Comparison of ENCODE assay signal across 11 cellular contexts in the genomic region with DNA sequence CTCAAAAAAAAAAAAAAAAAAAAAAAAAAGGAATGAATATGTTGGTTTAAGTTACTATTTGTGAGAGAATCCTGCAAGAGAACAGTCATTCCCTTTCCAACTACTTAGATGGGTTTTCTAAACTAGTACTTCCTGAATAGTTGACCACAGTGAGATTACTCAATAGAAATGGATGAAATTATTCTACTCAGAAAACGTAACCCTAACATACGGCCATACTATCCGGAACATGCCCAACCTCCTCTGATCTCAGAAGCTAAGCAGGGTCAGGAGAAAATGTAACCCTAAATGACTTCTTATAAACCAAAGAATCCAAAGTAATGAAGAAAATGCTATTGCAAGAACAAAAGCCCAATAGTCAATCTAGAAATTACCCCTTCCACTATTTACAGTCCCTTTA. TPM values are rescaled to one million over a fixed set of nuclear protein-coding genes. Genes with fewer than 3 reads are reported as not detected.
DNase-seq lines count a peak whose midpoint lies in the region; ATAC-seq, FAIRE-seq and TF ChIP-seq lines count a peak whose summit lies in the region.
"Had no signal": no experiment of that assay in that cellular context is flagged by ENCODE, and none has a peak within 500 bp of the region (broad histone marks: within the 10 kb centered on the region; RNA-seq: fewer than 3 reads in every experiment).

No MANE protein-coding gene starts in this region.

- H3K4me3 ChIP-seq in HepG2 (replicated peaks in 1 of 3; ENCODE audit: insufficient read depth in 1 of 3, low read depth in 2 of 3, low read length in 3 of 3): no peak overlapping the region
- no peak overlapping the region for H3K4me3 ChIP-seq in right lobe of liver
- no peak overlapping the region for H3K4me3 ChIP-seq in hepatocyte
- no peak overlapping the region for H3K4me3 ChIP-seq in Karpas-422 (ENCODE audit: low read length)

- intact Hi-C loops in HepG2 (cut with micrococcal nuclease; ENCODE audit: unreplicated experiment) (no loop called here), right lobe of liver (cut with DNase I) (no loop called here)

- H2AFZ ChIP-seq in HepG2 (ENCODE audit: low read length) (no peak overlapping the region), hepatocyte (no peak overlapping the region), Karpas-422 (ENCODE audit: low read length) (no peak overlapping the region)

- POLR2A ChIA-PET in HepG2 (lab: Yijun Ruan, JAX): no interaction called here
- POLR2A ChIA-PET in activated CD4-positive, alpha-beta memory T cell treated with anti-CD3 and anti-CD28 coated beads, Interleukin-2, amount 10 ng/mL, durations not matched to agents 7 days and 5 days (lab: Charles Lee): interaction anchor here (1.1 to 2.9 kb wide), 2 partner anchors 12 to 38 kb away, joined by 3 to 10 read pairs; a partner anchor contains a TSS

- no peak for ATAC-seq in HepG2
- ATAC-seq in right lobe of liver: no peak
- no peak for ATAC-seq in HG02759 (IDR thresholded peaks at IDR 0.05; ENCODE audit: unreplicated experiment)

- CTCF ChIA-PET in HepG2 (lab: Yijun Ruan, JAX; ENCODE audit: low intra/inter-chr PET ratio, low total read pairs): no interaction called here
- CTCF ChIA-PET in activated CD4-positive, alpha-beta memory T cell treated with anti-CD3 and anti-CD28 coated beads, Interleukin-2, amount 10 ng/mL, durations not matched to agents 7 days and 5 days (lab: Charles Lee): interaction anchor here (1.2 to 1.7 kb wide), 3 partner anchors 9 to 137 kb away, joined by 3 to 4 read pairs (median 4); no protein-coding TSS in a partner anchor

- peaks cover 51% of the 10 kb centered on the region for H3K4me1 Mint-ChIP-seq in activated CD4-positive, alpha-beta memory T cell treated with anti-CD3 and anti-CD28 coated beads, Interleukin-2, amount 10 ng/mL, durations not matched to agents 7 days and 5 days

- H3K27me3 ChIP-seq in HepG2 (ENCODE audit: control insufficient read depth in 1 of 2, insufficient read depth in 2 of 2, low read length in 2 of 2) (no peaks in the 10 kb centered on the region; a peak in 2 of 5 replicates), right lobe of liver (no peaks in the 10 kb centered on the region), hepatocyte (no peaks in the 10 kb centered on the region), Karpas-422 (ENCODE audit: low read length) (no peaks in the 10 kb centered on the region)

- peak overlapping the region; percentile 87 for H3K27ac Mint-ChIP-seq in activated CD4-positive, alpha-beta memory T cell treated with anti-CD3 and anti-CD28 coated beads, Interleukin-2, amount 10 ng/mL, durations not matched to agents 7 days and 5 days

- no peak overlapping the region for H3K27ac ChIP-seq in HepG2 (ENCODE audit: extremely low read length, insufficient read depth, low read length)
- no peak overlapping the region for H3K27ac ChIP-seq in right lobe of liver
- H3K27ac ChIP-seq in hepatocyte: no peak overlapping the region
- no peak overlapping the region for H3K27ac ChIP-seq in Karpas-422 (ENCODE audit: low read length)

- TF ChIP-seq CTCF in HepG2 (CRISPR knock-in tag; IDR thresholded peaks at IDR 0.05) (no peak), right lobe of liver (IDR thresholded peaks at IDR 0.05) (no peak), hepatocyte (IDR thresholded peaks at IDR 0.05; ENCODE audit: poor library complexity) (no peak)

- H3K36me3 ChIP-seq in HepG2 (replicated peaks in 1 of 2; ENCODE audit: control insufficient read depth in 1 of 2, insufficient read depth in 2 of 2, low read length in 2 of 2) (peaks cover 9 to 47% of the 10 kb centered on the region in 2 experiments; a peak in 3 of 5 replicates), right lobe of liver (peaks cover 0 to 50% (median 16%) of the 10 kb centered on the region in 4 donors), hepatocyte (replicated peaks; ENCODE audit: insufficient read depth, low read depth) (no peaks in the 10 kb centered on the region), Karpas-422 (ENCODE audit: insufficient read depth, low read length) (peaks cover 55% of the 10 kb centered on the region)

- DNase-seq in HepG2 (ENCODE audit: low spot score) (no peak), right lobe of liver (no peak), hepatocyte (ENCODE audit: low spot score) (no peak), ACHN (no peak), Karpas-422 (no peak), NCI-H2081 treated with DMSO at 0.1 percent for 48 hours (lab: John Stamatoyannopoulos, UW) (no peak)
- DNase-seq in activated CD4-positive, alpha-beta memory T cell treated with anti-CD3 and anti-CD28 coated beads, Interleukin-2, amount 10 ng/mL, durations not matched to agents 7 days and 5 days: no peak
- DNase-seq: NCI-H1105; stimulated activated CD4-positive, alpha-beta T cell treated with anti-CD3 and anti-CD28 coated beads, Interleukin-12 subunit alpha, Interleukin-12 subunit beta, amount 100 ng/mL, for 4 hours had no signal

- in situ Hi-C loops in HepG2 (cut with HindIII; ENCODE audit: extremely low pct_ligation_motif_present, low pct_unique_long_range_greater_than_20kb): no loop called here
- in situ Hi-C loops in ACHN (cut with HindIII; ENCODE audit: low pct_ligation_motif_present, low pct_unique_long_range_greater_than_20kb, low sequenced_read_pairs): no loop called here

- WGBS in HepG2 (ENCODE audit: low lambda C conversion rate): 89% methylated on average over 3 of the region's 3 CpGs
- WGBS in right lobe of liver (ENCODE audit: insufficient coverage, low coverage, low lambda C conversion rate, missing lambda C conversion rate): 58% methylated on average over 3 of the region's 3 CpGs
- WGBS in hepatocyte (ENCODE audit: low lambda C conversion rate, missing lambda C conversion rate): 95% methylated on average over 3 of the region's 3 CpGs

- FAIRE-seq in HepG2 (lab: Jason Lieb, UNC): no peak
- FAIRE-seq: endometrium had no signal

- peaks cover 40% of the 10 kb centered on the region for H3K4me1 ChIP-seq in HepG2 (ENCODE audit: insufficient read depth, low read length)
- H3K4me1 ChIP-seq in right lobe of liver: peaks cover 0 to 29% (median 9%) of the 10 kb centered on the region in 4 donors
- H3K4me1 ChIP-seq in hepatocyte (ENCODE audit: insufficient read depth): peaks cover 29% of the 10 kb centered on the region
- H3K4me1 ChIP-seq in Karpas-422 (ENCODE audit: low read length): peaks cover 29% of the 10 kb centered on the region

- H3K4me3 Mint-ChIP-seq in activated CD4-positive, alpha-beta memory T cell treated with anti-CD3 and anti-CD28 coated beads, Interleukin-2, amount 10 ng/mL, durations not matched to agents 7 days and 5 days: peak overlapping the region; percentile 72

- TF ChIP-seq EP300 in HepG2 (IDR thresholded peaks at IDR 0.05; ENCODE audit: low read depth in 2 of 2, low read length in 2 of 2) (no peak), HepG2 (CRISPR knock-in tag; IDR thresholded peaks at IDR 0.05; ENCODE audit: borderline replicate concordance) (no peak)

- H3K79me2 ChIP-seq in HepG2 (ENCODE audit: insufficient read depth, low read length) (peaks cover 70% of the 10 kb centered on the region), hepatocyte (peaks cover 90% of the 10 kb centered on the region), Karpas-422 (ENCODE audit: low read length) (peaks cover 88% of the 10 kb centered on the region)

- no peaks in the 10 kb centered on the region for H3K27me3 Mint-ChIP-seq in activated CD4-positive, alpha-beta memory T cell treated with anti-CD3 and anti-CD28 coated beads, Interleukin-2, amount 10 ng/mL, durations not matched to agents 7 days and 5 days

- H4K20me1 ChIP-seq in HepG2 (ENCODE audit: insufficient read depth, low read length) (peaks cover 12% of the 10 kb centered on the region; the same call in 1 of the 2 replicates), hepatocyte (ENCODE audit: insufficient read depth, poor library complexity, severe bottlenecking) (peaks cover 49% of the 10 kb centered on the region), Karpas-422 (ENCODE audit: insufficient read depth, low read depth, low read length) (peaks cover 33% of the 10 kb centered on the region)

- H3K9me3 ChIP-seq in HepG2 (ENCODE audit: low read length) (no peaks in the 10 kb centered on the region), right lobe of liver (no peaks in the 10 kb centered on the region), hepatocyte (ENCODE audit: low read depth) (no peaks in the 10 kb centered on the region), Karpas-422 (ENCODE audit: low read length) (no peaks in the 10 kb centered on the region)

- H3K9ac ChIP-seq in HepG2 (ENCODE audit: insufficient read depth, low read depth, low read length) (no peak overlapping the region), Karpas-422 (ENCODE audit: low read length) (no peak overlapping the region)

- H3K36me3 Mint-ChIP-seq in activated CD4-positive, alpha-beta memory T cell treated with anti-CD3 and anti-CD28 coated beads, Interleukin-2, amount 10 ng/mL, durations not matched to agents 7 days and 5 days (ENCODE audit: low read depth): peaks cover 64% of the 10 kb centered on the region

- no peak for TF ChIP-seq POLR2A in HepG2 (IDR thresholded peaks at IDR 0.05; ENCODE audit: insufficient read depth in 1 of 2, low read depth in 2 of 2, low read length in 2 of 2)
- no peak for TF ChIP-seq POLR2A in right lobe of liver (IDR thresholded peaks at IDR 0.05)

- no TSS peak for BruUV-seq in HepG2 (replicated peaks; lab: Mats Ljungman, UMichigan)

- no peaks in the 10 kb centered on the region for H3K9me3 Mint-ChIP-seq in activated CD4-positive, alpha-beta memory T cell treated with anti-CD3 and anti-CD28 coated beads, Interleukin-2, amount 10 ng/mL, durations not matched to agents 7 days and 5 days

- TF ChIP-seq RAD21 in HepG2 (CRISPR knock-in tag; IDR thresholded peaks at IDR 0.05): no peak

- H3K4me2 ChIP-seq in HepG2 (ENCODE audit: low read depth, low read length): peak overlapping the region; percentile 63
- H3K4me2 ChIP-seq in hepatocyte: peak overlapping the region; percentile 87
- H3K4me2 ChIP-seq in Karpas-422 (ENCODE audit: low read depth, low read length, poor library complexity, severe bottlenecking): no peak overlapping the region

- H3K9me2 ChIP-seq in hepatocyte (replicated peaks; ENCODE audit: insufficient read depth) (no peaks in the 10 kb centered on the region), Karpas-422 (replicated peaks; ENCODE audit: insufficient read depth, low read length) (no peaks in the 10 kb centered on the region)

RNA-seq across cellular contexts. Expression of a gene that starts 4.3 kb away (rescaled TPM):
- total RNA-seq in HepG2 (2016; rRNA removed; fragmentation: Illumina TruSeq; extraction: Trizol) (40.1 and 41.3 TPM in 2 replicates), right lobe of liver (10 to 100 TPM in 3 of 6 experiments, 1 to 10 TPM in 3; 6.4 to 24.3 (median 12.0) TPM), hepatocyte (30.3 and 33.3 TPM in 2 replicates)
- total RNA-seq in HepG2 (2016; cell fraction: cytosol; rRNA removed; fragmentation: Illumina TruSeq; extraction: Trizol; ENCODE audit: low read depth): 11.6 and 13.1 TPM in 2 replicates
- total RNA-seq in HepG2 (2016; cell fraction: insoluble cytoplasmic fraction; rRNA removed; fragmentation: Illumina TruSeq; extraction: Trizol): 39.5 and 40.8 TPM in 2 replicates
- 20.4 and 20.6 TPM in 2 replicates for total RNA-seq in HepG2 (2016; cell fraction: membrane; rRNA removed; fragmentation: Illumina TruSeq; extraction: Trizol)
- total RNA-seq in HepG2 (2016; cell fraction: nucleus; rRNA removed; fragmentation: Illumina TruSeq; extraction: Trizol): 49.1 and 56.8 TPM in 2 replicates
- polyA plus RNA-seq in HepG2 (2011; rRNA removed) (22.0 and 24.1 TPM in 2 replicates), hepatocyte (22.6 and 27.1 TPM in 2 replicates)
- polyA plus RNA-seq in HepG2 (2011; cell fraction: cytosol; rRNA removed): 23.5 and 23.9 TPM in 2 replicates
- 38.4 and 46.5 TPM in 2 replicates for polyA plus RNA-seq in HepG2 (2011; cell fraction: nucleus; rRNA removed)
- 17.0 and 17.6 TPM in 2 replicates for polyA plus RNA-seq in HepG2 (2012)
- 4.1 and 5.1 TPM in 2 replicates for polyA plus RNA-seq in HepG2 (2016; cell fraction: cytosol; fragmentation: Illumina TruSeq; extraction: Trizol; ENCODE audit: low read depth)
- polyA plus RNA-seq in HepG2 (2016; cell fraction: insoluble cytoplasmic fraction; fragmentation: Illumina TruSeq; extraction: Trizol; ENCODE audit: low read depth): 26.9 and 31.9 TPM in 2 replicates
- 6.4 and 6.7 TPM in 2 replicates for polyA plus RNA-seq in HepG2 (2016; cell fraction: membrane; fragmentation: Illumina TruSeq; extraction: Trizol; ENCODE audit: low read depth)
- polyA plus RNA-seq in HepG2 (2016; cell fraction: nucleus; fragmentation: Illumina TruSeq; extraction: Trizol; ENCODE audit: insufficient read depth, low read depth): 56.2 and 75.3 TPM in 2 replicates
- 80.5 and 142 TPM in 2 replicates for polyA minus RNA-seq in HepG2 (2011; rRNA and poly(A)+ RNA removed; ENCODE audit: low replicate concordance)
- polyA minus RNA-seq in HepG2 (2011; cell fraction: cytosol; rRNA and poly(A)+ RNA removed): 21.1 and 21.6 TPM in 2 replicates
- 102 and 110 TPM in 2 replicates for polyA minus RNA-seq in HepG2 (2011; cell fraction: nucleus; rRNA and poly(A)+ RNA removed)
- total RNA-seq in activated CD4-positive, alpha-beta memory T cell treated with anti-CD3 and anti-CD28 coated beads, Interleukin-2, amount 10 ng/mL, durations not matched to agents 7 days and 5 days: 10 to 100 TPM; 40.3 to 42.2 TPM
- 33.9 and 56.9 TPM in 2 replicates for total RNA-seq in Karpas-422 (2014; rRNA removed; shearing (Covaris generic); ENCODE audit: low replicate concordance)

RNA-seq across cellular contexts. Expression of a gene that starts 38.7 kb away (rescaled TPM):
- total RNA-seq in HepG2 (2016; rRNA removed; fragmentation: Illumina TruSeq; extraction: Trizol) (26.8 and 28.2 TPM in 2 replicates), right lobe of liver (10 to 100 TPM; 10.7 to 18.9 (median 13.9) TPM), hepatocyte (27.0 and 35.1 TPM in 2 replicates)
- total RNA-seq in HepG2 (2016; cell fraction: cytosol; rRNA removed; fragmentation: Illumina TruSeq; extraction: Trizol; ENCODE audit: low read depth): 1.8 and 2.3 TPM in 2 replicates
- 26.7 and 27.8 TPM in 2 replicates for total RNA-seq in HepG2 (2016; cell fraction: insoluble cytoplasmic fraction; rRNA removed; fragmentation: Illumina TruSeq; extraction: Trizol)
- total RNA-seq in HepG2 (2016; cell fraction: membrane; rRNA removed; fragmentation: Illumina TruSeq; extraction: Trizol): 7.3 and 8.1 TPM in 2 replicates
- 37.9 and 44.9 TPM in 2 replicates for total RNA-seq in HepG2 (2016; cell fraction: nucleus; rRNA removed; fragmentation: Illumina TruSeq; extraction: Trizol)
- polyA plus RNA-seq in HepG2 (2011; rRNA removed) (15.3 and 18.0 TPM in 2 replicates), hepatocyte (5.0 and 5.2 TPM in 2 replicates)
- 6.5 and 9.2 TPM in 2 replicates for polyA plus RNA-seq in HepG2 (2011; cell fraction: cytosol; rRNA removed)
- polyA plus RNA-seq in HepG2 (2011; cell fraction: nucleus; rRNA removed): 22.2 and 26.3 TPM in 2 replicates
- polyA plus RNA-seq in HepG2 (2012): 8.8 and 11.3 TPM in 2 replicates
- polyA plus RNA-seq in HepG2 (2016; cell fraction: cytosol; fragmentation: Illumina TruSeq; extraction: Trizol; ENCODE audit: low read depth): 0.57 and 0.90 TPM in 2 replicates
- 6.8 and 7.5 TPM in 2 replicates for polyA plus RNA-seq in HepG2 (2016; cell fraction: insoluble cytoplasmic fraction; fragmentation: Illumina TruSeq; extraction: Trizol; ENCODE audit: low read depth)
- polyA plus RNA-seq in HepG2 (2016; cell fraction: membrane; fragmentation: Illumina TruSeq; extraction: Trizol; ENCODE audit: low read depth): 1.6 and 2.0 TPM in 2 replicates
- 36.1 and 37.6 TPM in 2 replicates for polyA plus RNA-seq in HepG2 (2016; cell fraction: nucleus; fragmentation: Illumina TruSeq; extraction: Trizol; ENCODE audit: insufficient read depth, low read depth)
- polyA minus RNA-seq in HepG2 (2011; rRNA and poly(A)+ RNA removed; ENCODE audit: low replicate concordance): 28.4 and 91.5 TPM in 2 replicates
- 20.2 and 20.4 TPM in 2 replicates for polyA minus RNA-seq in HepG2 (2011; cell fraction: cytosol; rRNA and poly(A)+ RNA removed)
- 43.1 and 62.9 TPM in 2 replicates for polyA minus RNA-seq in HepG2 (2011; cell fraction: nucleus; rRNA and poly(A)+ RNA removed)
- total RNA-seq in activated CD4-positive, alpha-beta memory T cell treated with anti-CD3 and anti-CD28 coated beads, Interleukin-2, amount 10 ng/mL, durations not matched to agents 7 days and 5 days: 10 to 100 TPM; 56.9 to 57.4 TPM
- 39.2 and 40.9 TPM in 2 replicates for total RNA-seq in Karpas-422 (2014; rRNA removed; shearing (Covaris generic); ENCODE audit: low replicate concordance)
